ENCODE assay signal across 8 cellular contexts in genomic region chr12:120194226-120194533, GRCh38.
DNase-seq lines count a peak whose midpoint lies in the region; ATAC-seq and TF ChIP-seq lines count a peak whose summit lies in the region.

No MANE protein-coding gene starts in this region.

- H3K27me3 ChIP-seq in mucosa of stomach (ENCODE audit: control insufficient read depth, insufficient read depth, low read length) = no peaks in the 10 kb centered on the region

- H3K4me3 ChIP-seq in cardiac fibroblast (replicated peaks in 1 of 2; ENCODE audit: low read depth in 2 of 2, low read length in 2 of 2) = peak overlapping the region; percentile 71 to 86
- H3K4me3 ChIP-seq in mucosa of stomach (ENCODE audit: low read length) = peak overlapping the region; percentile 81

- peak; percentile 33 for ATAC-seq in GM18505 (IDR thresholded peaks at IDR 0.05; ENCODE audit: unreplicated experiment)
- ATAC-seq in HG03460 (IDR thresholded peaks at IDR 0.05; ENCODE audit: unreplicated experiment) = peak; percentile 24
- ATAC-seq in GM18870 (IDR thresholded peaks at IDR 0.05; ENCODE audit: unreplicated experiment) = no peak
- no peak for ATAC-seq in GM21423 (IDR thresholded peaks at IDR 0.05; ENCODE audit: unreplicated experiment)

- H3K9me3 ChIP-seq in mucosa of stomach (ENCODE audit: control insufficient read depth, low read length) = no peaks in the 10 kb centered on the region

- H3K36me3 ChIP-seq in mucosa of stomach (ENCODE audit: control insufficient read depth, insufficient read depth, low read length) = peaks cover 5% of the 10 kb centered on the region

- TF ChIP-seq POLR2A in GM18505 (IDR thresholded peaks at IDR 0.05; ENCODE audit: borderline replicate concordance, extremely low read depth, insufficient read depth, insufficient read length) = no peak

- no peak for TF ChIP-seq CTCF in cardiac fibroblast (IDR thresholded peaks at IDR 0.05; ENCODE audit: low read depth, low read length)

- H3K4me1 ChIP-seq in mucosa of stomach (ENCODE audit: control insufficient read depth, insufficient read depth, low read length) = peaks cover 22% of the 10 kb centered on the region

- DNase-seq in cardiac fibroblast (ENCODE audit: low read depth in 2 of 2) (peak in 1 of 2 donors; percentile 22), NCI-H446 (lab: John Stamatoyannopoulos, UW) (no peak), NCI-H226 (no peak)

- H3K9ac ChIP-seq in mucosa of stomach (ENCODE audit: low read length) = peak overlapping the region; percentile 77

Comparison
In these comparisons a context has a peak if more than half of its experiments do, and no peak if none do; other contexts are left out.
1. ATAC-seq: peak in GM18505 (single experiment) and HG03460 (single experiment); none in GM18870 (single experiment) and GM21423 (single experiment).